1 cellular context compared by ENCODE assay signal in genomic region chr15:68277605-68278344, GRCh38.
TF ChIP-seq lines count a peak whose summit lies in the region.

Gene FEM1B (plus strand): TSS chr15:68277745. CDS start chr15:68278418, 673 bp downstream.

TF ChIP-seq in WTC11, 78 proteins besides CTCF, POLR2A, EP300 and RAD21 (continued from another document and continues in another):
- TF ChIP-seq AR (CRISPR knock-in tag; IDR thresholded peaks at IDR 0.05) (no peak), ZNF416 (CRISPR knock-in tag; IDR thresholded peaks at IDR 0.05) (0 out of 2 replicates have a peak, but pooled peaks have one; percentile 49), SMAD4 (CRISPR knock-in tag; IDR thresholded peaks at IDR 0.05) (peak; percentile 41; the same call in 1 of the 2 replicates), MAX (CRISPR knock-in tag; IDR thresholded peaks at IDR 0.05) (peak; percentile 84), GABPB1 (CRISPR knock-in tag; IDR thresholded peaks at IDR 0.05) (peak; percentile 82), ZNF281 (CRISPR knock-in tag; IDR thresholded peaks at IDR 0.05) (no peak), ZNF425 (CRISPR knock-in tag; conservative IDR thresholded peaks at IDR 0.05) (no peak), AFF4 (CRISPR knock-in tag; IDR thresholded peaks at IDR 0.05; ENCODE audit: borderline replicate concordance) (no peak; the same call in 1 of the 2 replicates), ZNF671 (CRISPR knock-in tag; IDR thresholded peaks at IDR 0.05) (no peak), ELF4 (CRISPR knock-in tag; IDR thresholded peaks at IDR 0.05; ENCODE audit: low read depth) (0 out of 2 replicates have a peak, but pooled peaks have one; percentile 49), ZNF317 (CRISPR knock-in tag; IDR thresholded peaks at IDR 0.05; ENCODE audit: borderline replicate concordance, low read depth) (no peak), NFATC4 (CRISPR knock-in tag; IDR thresholded peaks at IDR 0.05) (no peak), NR3C1 (CRISPR knock-in tag; conservative IDR thresholded peaks at IDR 0.05; ENCODE audit: low read depth) (no peak), PREB (CRISPR knock-in tag; IDR thresholded peaks at IDR 0.05; ENCODE audit: borderline replicate concordance) (no peak), MYBL2 (CRISPR knock-in tag; IDR thresholded peaks at IDR 0.05) (peak; percentile 73), CREB1 (CRISPR knock-in tag; IDR thresholded peaks at IDR 0.05) (peak; percentile 82), NFYB (CRISPR knock-in tag; conservative IDR thresholded peaks at IDR 0.05; ENCODE audit: low read depth) (0 out of 2 replicates have a peak, but pooled peaks have one; percentile 14), TEAD1 (CRISPR knock-in tag; IDR thresholded peaks at IDR 0.05) (no peak; the same call in 1 of the 2 replicates), HMGA2 (CRISPR knock-in tag; IDR thresholded peaks at IDR 0.05) (no peak), FOXK1 (CRISPR knock-in tag; IDR thresholded peaks at IDR 0.05) (peak; percentile 72; the same call in 1 of the 2 replicates), IRF2 (CRISPR knock-in tag; IDR thresholded peaks at IDR 0.05; ENCODE audit: borderline replicate concordance, low read depth) (0 out of 2 replicates have a peak, but pooled peaks have one; percentile 51), FOXP1 (CRISPR knock-in tag; IDR thresholded peaks at IDR 0.05; ENCODE audit: borderline replicate concordance) (peak; percentile 86), ZNF232 (CRISPR knock-in tag; IDR thresholded peaks at IDR 0.05) (peak; percentile 72; the same call in 1 of the 2 replicates), HMGXB4 (CRISPR knock-in tag; IDR thresholded peaks at IDR 0.05) (peak; percentile 89), SMAD3 (CRISPR knock-in tag; IDR thresholded peaks at IDR 0.05; ENCODE audit: borderline replicate concordance) (0 out of 2 replicates have a peak, but pooled peaks have one; percentile 68), NR1H2 (CRISPR knock-in tag; IDR thresholded peaks at IDR 0.05) (peak; percentile 11; the same call in 1 of the 2 replicates), ZNF219 (CRISPR knock-in tag; IDR thresholded peaks at IDR 0.05; ENCODE audit: borderline replicate concordance) (no peak), ARID4B (CRISPR knock-in tag; IDR thresholded peaks at IDR 0.05; ENCODE audit: borderline replicate concordance) (peak; percentile 79), PRDM15 (CRISPR knock-in tag; IDR thresholded peaks at IDR 0.05) (no peak; the same call in none of the 2 replicates), JUN (CRISPR knock-in tag; IDR thresholded peaks at IDR 0.05) (peak; percentile 7; the same call in 1 of the 2 replicates), EMX1 (CRISPR knock-in tag; IDR thresholded peaks at IDR 0.05) (no peak)
